1 cellular context compared by ENCODE assay signal in genomic region chr7:43758029-43758860, GRCh38.
TF ChIP-seq lines count a peak whose summit lies in the region.

Gene BLVRA (plus strand): TSS chr7:43758680. CDS start chr7:43771159, 12,479 bp downstream.

TF ChIP-seq in K562, 482 proteins besides CTCF, POLR2A, EP300 and RAD21 (continued from another document and continues in another):
- TF ChIP-seq, protein P1, sequence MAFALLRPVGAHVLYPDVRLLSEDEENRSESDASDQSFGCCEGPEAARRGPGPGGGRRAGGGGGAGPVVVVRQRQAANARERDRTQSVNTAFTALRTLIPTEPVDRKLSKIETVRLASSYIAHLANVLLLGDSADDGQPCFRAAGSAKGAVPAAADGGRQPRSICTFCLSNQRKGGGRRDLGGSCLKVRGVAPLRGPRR (CRISPR knock-in tag; IDR thresholded peaks at IDR 0.05) = no peak
- no peak for TF ChIP-seq FOXA3 (CRISPR knock-in tag; conservative IDR thresholded peaks at IDR 0.05 in 1 of 2, IDR thresholded peaks at IDR 0.05 in 1 of 2)
- TF ChIP-seq PHF8 (IDR thresholded peaks at IDR 0.05; ENCODE audit: borderline replicate concordance, low read length) = peak; percentile 69; the same call in 1 of the 2 replicates
- TF ChIP-seq KLF6 (CRISPR knock-in tag; IDR thresholded peaks at IDR 0.05; ENCODE audit: borderline replicate concordance) = no peak
- no peak for TF ChIP-seq DIDO1 (tag; IDR thresholded peaks at IDR 0.05; ENCODE audit: low read depth)
- TF ChIP-seq, protein P2, sequence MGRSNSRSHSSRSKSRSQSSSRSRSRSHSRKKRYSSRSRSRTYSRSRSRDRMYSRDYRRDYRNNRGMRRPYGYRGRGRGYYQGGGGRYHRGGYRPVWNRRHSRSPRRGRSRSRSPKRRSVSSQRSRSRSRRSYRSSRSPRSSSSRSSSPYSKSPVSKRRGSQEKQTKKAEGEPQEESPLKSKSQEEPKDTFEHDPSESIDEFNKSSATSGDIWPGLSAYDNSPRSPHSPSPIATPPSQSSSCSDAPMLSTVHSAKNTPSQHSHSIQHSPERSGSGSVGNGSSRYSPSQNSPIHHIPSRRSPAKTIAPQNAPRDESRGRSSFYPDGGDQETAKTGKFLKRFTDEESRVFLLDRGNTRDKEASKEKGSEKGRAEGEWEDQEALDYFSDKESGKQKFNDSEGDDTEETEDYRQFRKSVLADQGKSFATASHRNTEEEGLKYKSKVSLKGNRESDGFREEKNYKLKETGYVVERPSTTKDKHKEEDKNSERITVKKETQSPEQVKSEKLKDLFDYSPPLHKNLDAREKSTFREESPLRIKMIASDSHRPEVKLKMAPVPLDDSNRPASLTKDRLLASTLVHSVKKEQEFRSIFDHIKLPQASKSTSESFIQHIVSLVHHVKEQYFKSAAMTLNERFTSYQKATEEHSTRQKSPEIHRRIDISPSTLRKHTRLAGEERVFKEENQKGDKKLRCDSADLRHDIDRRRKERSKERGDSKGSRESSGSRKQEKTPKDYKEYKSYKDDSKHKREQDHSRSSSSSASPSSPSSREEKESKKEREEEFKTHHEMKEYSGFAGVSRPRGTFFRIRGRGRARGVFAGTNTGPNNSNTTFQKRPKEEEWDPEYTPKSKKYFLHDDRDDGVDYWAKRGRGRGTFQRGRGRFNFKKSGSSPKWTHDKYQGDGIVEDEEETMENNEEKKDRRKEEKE (IDR thresholded peaks at IDR 0.05; ENCODE audit: borderline replicate concordance in 1 of 2, control insufficient read depth in 1 of 2, low read depth in 2 of 2, low read length in 1 of 2) = no peak
- TF ChIP-seq, protein P3, sequence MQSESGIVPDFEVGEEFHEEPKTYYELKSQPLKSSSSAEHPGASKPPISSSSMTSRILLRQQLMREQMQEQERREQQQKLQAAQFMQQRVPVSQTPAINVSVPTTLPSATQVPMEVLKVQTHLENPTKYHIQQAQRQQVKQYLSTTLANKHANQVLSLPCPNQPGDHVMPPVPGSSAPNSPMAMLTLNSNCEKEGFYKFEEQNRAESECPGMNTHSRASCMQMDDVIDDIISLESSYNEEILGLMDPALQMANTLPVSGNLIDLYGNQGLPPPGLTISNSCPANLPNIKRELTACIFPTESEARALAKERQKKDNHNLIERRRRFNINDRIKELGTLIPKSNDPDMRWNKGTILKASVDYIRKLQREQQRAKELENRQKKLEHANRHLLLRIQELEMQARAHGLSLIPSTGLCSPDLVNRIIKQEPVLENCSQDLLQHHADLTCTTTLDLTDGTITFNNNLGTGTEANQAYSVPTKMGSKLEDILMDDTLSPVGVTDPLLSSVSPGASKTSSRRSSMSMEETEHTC (IDR thresholded peaks at IDR 0.05) = no peak
- TF ChIP-seq PURB (CRISPR knock-in tag; IDR thresholded peaks at IDR 0.05; ENCODE audit: low read depth) = no peak
- TF ChIP-seq ZBTB40 (IDR thresholded peaks at IDR 0.05) = 0 out of 2 replicates have a peak, but pooled peaks have one; percentile 30
- TF ChIP-seq ZBTB40 (CRISPR knock-in tag; IDR thresholded peaks at IDR 0.05) = no peak
- TF ChIP-seq HCFC1 (IDR thresholded peaks at IDR 0.05; ENCODE audit: low read depth, low read length) = no peak
- no peak for TF ChIP-seq CREB1 (IDR thresholded peaks at IDR 0.05)
- TF ChIP-seq CREB1 (CRISPR knock-in tag; IDR thresholded peaks at IDR 0.05) = no peak
- peak; percentile 71; the same call in 1 of the 2 replicates for TF ChIP-seq ETV1 (tag; conservative IDR thresholded peaks at IDR 0.05; ENCODE audit: low read depth)
- 0 out of 2 replicates have a peak, but pooled peaks have one; percentile 24 for TF ChIP-seq TCF7 (IDR thresholded peaks at IDR 0.05; ENCODE audit: borderline replicate concordance)
- peak; percentile 65 for TF ChIP-seq CXXC5 (CRISPR knock-in tag; IDR thresholded peaks at IDR 0.05)
- TF ChIP-seq HNRNPL (IDR thresholded peaks at IDR 0.05; ENCODE audit: low read depth, low read length) = no peak; the same call in 1 of the 2 replicates
- TF ChIP-seq, protein P4, sequence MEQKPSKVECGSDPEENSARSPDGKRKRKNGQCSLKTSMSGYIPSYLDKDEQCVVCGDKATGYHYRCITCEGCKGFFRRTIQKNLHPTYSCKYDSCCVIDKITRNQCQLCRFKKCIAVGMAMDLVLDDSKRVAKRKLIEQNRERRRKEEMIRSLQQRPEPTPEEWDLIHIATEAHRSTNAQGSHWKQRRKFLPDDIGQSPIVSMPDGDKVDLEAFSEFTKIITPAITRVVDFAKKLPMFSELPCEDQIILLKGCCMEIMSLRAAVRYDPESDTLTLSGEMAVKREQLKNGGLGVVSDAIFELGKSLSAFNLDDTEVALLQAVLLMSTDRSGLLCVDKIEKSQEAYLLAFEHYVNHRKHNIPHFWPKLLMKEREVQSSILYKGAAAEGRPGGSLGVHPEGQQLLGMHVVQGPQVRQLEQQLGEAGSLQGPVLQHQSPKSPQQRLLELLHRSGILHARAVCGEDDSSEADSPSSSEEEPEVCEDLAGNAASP (IDR thresholded peaks at IDR 0.05) = no peak
- no peak for TF ChIP-seq SIRT6 (IDR thresholded peaks at IDR 0.05; ENCODE audit: low read depth, low read length)
- TF ChIP-seq CHD1 (IDR thresholded peaks at IDR 0.05; ENCODE audit: low read length) = no peak
- TF ChIP-seq ZC3H8 (IDR thresholded peaks at IDR 0.05) = no peak
- no peak for TF ChIP-seq ZNF75A (CRISPR knock-in tag; IDR thresholded peaks at IDR 0.05)
- TF ChIP-seq, protein P5, sequence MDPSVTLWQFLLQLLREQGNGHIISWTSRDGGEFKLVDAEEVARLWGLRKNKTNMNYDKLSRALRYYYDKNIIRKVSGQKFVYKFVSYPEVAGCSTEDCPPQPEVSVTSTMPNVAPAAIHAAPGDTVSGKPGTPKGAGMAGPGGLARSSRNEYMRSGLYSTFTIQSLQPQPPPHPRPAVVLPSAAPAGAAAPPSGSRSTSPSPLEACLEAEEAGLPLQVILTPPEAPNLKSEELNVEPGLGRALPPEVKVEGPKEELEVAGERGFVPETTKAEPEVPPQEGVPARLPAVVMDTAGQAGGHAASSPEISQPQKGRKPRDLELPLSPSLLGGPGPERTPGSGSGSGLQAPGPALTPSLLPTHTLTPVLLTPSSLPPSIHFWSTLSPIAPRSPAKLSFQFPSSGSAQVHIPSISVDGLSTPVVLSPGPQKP (CRISPR knock-in tag; IDR thresholded peaks at IDR 0.05) = no peak
- no peak for TF ChIP-seq ILF3 (IDR thresholded peaks at IDR 0.05; ENCODE audit: borderline replicate concordance)
- no peak for TF ChIP-seq ZNF253 (CRISPR knock-in tag; conservative IDR thresholded peaks at IDR 0.05)
- TF ChIP-seq JUNB (CRISPR knock-in tag; conservative IDR thresholded peaks at IDR 0.05) = no peak
- TF ChIP-seq BDP1 (IDR thresholded peaks at IDR 0.05; ENCODE audit: insufficient read depth, insufficient read length) = no peak
- TF ChIP-seq ZNF764 (CRISPR knock-in tag; IDR thresholded peaks at IDR 0.05; ENCODE audit: low read depth) = no peak
- TF ChIP-seq PHB2 (IDR thresholded peaks at IDR 0.05; ENCODE audit: low read depth) = no peak
- TF ChIP-seq, protein P6, sequence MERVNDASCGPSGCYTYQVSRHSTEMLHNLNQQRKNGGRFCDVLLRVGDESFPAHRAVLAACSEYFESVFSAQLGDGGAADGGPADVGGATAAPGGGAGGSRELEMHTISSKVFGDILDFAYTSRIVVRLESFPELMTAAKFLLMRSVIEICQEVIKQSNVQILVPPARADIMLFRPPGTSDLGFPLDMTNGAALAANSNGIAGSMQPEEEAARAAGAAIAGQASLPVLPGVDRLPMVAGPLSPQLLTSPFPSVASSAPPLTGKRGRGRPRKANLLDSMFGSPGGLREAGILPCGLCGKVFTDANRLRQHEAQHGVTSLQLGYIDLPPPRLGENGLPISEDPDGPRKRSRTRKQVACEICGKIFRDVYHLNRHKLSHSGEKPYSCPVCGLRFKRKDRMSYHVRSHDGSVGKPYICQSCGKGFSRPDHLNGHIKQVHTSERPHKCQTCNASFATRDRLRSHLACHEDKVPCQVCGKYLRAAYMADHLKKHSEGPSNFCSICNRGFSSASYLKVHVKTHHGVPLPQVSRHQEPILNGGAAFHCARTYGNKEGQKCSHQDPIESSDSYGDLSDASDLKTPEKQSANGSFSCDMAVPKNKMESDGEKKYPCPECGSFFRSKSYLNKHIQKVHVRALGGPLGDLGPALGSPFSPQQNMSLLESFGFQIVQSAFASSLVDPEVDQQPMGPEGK (CRISPR knock-in tag; IDR thresholded peaks at IDR 0.05; ENCODE audit: borderline replicate concordance) = no peak
- no peak for TF ChIP-seq ZKSCAN1 (IDR thresholded peaks at IDR 0.05; ENCODE audit: low read depth, low read length)
- TF ChIP-seq ZNF140 (CRISPR knock-in tag; IDR thresholded peaks at IDR 0.05) = no peak
- no peak for TF ChIP-seq ZNF354B (CRISPR knock-in tag; IDR thresholded peaks at IDR 0.05)
- peak; percentile 67 for TF ChIP-seq SP1 (CRISPR knock-in tag; IDR thresholded peaks at IDR 0.05)
- 0 out of 2 replicates have a peak, but pooled peaks have one; percentile 39 for TF ChIP-seq THAP12 (CRISPR knock-in tag; IDR thresholded peaks at IDR 0.05)
